In genomic region chr2:205274801-205275200, GRCh38 we compare ENCODE assay signal across 2 cellular contexts.
TF ChIP-seq lines count a peak whose summit lies in the region.

No MANE protein-coding gene starts in this region.

TF ChIP-seq in HepG2, 621 proteins besides CTCF, POLR2A, EP300 and RAD21:
- TF ChIP-seq TCF7L2 (IDR thresholded peaks at IDR 0.05; ENCODE audit: low read depth, low read length) (peak; percentile 34; the same call in 1 of the 2 replicates), RXRA (CRISPR knock-in tag; IDR thresholded peaks at IDR 0.05) (no peak)

TF ChIP-seq in H1, 55 proteins besides CTCF, POLR2A, EP300 and RAD21:
- no peak for TF ChIP-seq SAP30 (IDR thresholded peaks at IDR 0.05; ENCODE audit: insufficient read depth, insufficient replicate concordance, low read length)
